In genomic region chr22:21051145-21051835, GRCh38 we compare ENCODE assay signal across 1 cellular context.
TF ChIP-seq lines count a peak whose summit lies in the region.

No MANE protein-coding gene starts in this region.

TF ChIP-seq in H1, 55 proteins besides CTCF, POLR2A, EP300 and RAD21:
- TF ChIP-seq SRF (IDR thresholded peaks at IDR 0.05; ENCODE audit: low read depth, low read length) = no peak
